8 cellular contexts compared by ENCODE assay signal in genomic region chr11:45804806-45805304, GRCh38. TPM values are rescaled to one million over a fixed set of nuclear protein-coding genes. Genes with fewer than 3 reads are reported as not detected.
DNase-seq lines count a peak whose midpoint lies in the region; ATAC-seq, FAIRE-seq and TF ChIP-seq lines count a peak whose summit lies in the region.

TSS of gene SLC35C1 (plus strand) at chr11:45805149. CDS start at chr11:45805802, 653 bp downstream.

- no peaks in the 10 kb centered on the region for H3K9me3 ChIP-seq in spleen

- H3K4me1 Mint-ChIP-seq in immature natural killer cell: peaks cover 35 to 43% of the 10 kb centered on the region in 2 donors

- H3K36me3 ChIP-seq in bronchial epithelial cell (ENCODE audit: control insufficient read depth, insufficient read depth, low read length) (peaks cover 6% of the 10 kb centered on the region), spleen (peaks cover 0 to 28% (median 2%) of the 10 kb centered on the region in 6 donors)

- H3K4me1 ChIP-seq in spleen: peaks cover 26 to 57% (median 52%) of the 10 kb centered on the region in 6 donors

- H3K36me3 Mint-ChIP-seq in immature natural killer cell: peaks cover 0 to 5% (median 0%) of the 10 kb centered on the region in 3 donors

- H3K4me3 Mint-ChIP-seq in immature natural killer cell: peak within 1 kb of the TSS; percentile 82 to 95 (median 92)

- H3K27ac ChIP-seq in spleen: peak within 1 kb of the TSS; percentile 75 to 92 (median 88)

- H3K27me3 ChIP-seq in bronchial epithelial cell (ENCODE audit: control insufficient read depth, insufficient read depth, low read length) (no peaks in the 10 kb centered on the region), spleen (replicated peaks in 1 of 7) (no peaks in the 10 kb centered on the region)

- FAIRE-seq in bronchial epithelial cell (lab: Jason Lieb, UNC): no peak

- CTCF ChIA-PET in AG04449 (lab: Yijun Ruan, JAX): interaction anchor here (0.6 to 1.7 kb wide), 2 partner anchors 11 to 39 kb away, joined by 3 to 5 read pairs; no protein-coding TSS in a partner anchor

- TF ChIP-seq CTCF in AG04449 (IDR thresholded peaks at IDR 0.05; ENCODE audit: insufficient read depth, low read length, missing control alignments): no peak
- no peak for TF ChIP-seq CTCF in WI38 (IDR thresholded peaks at IDR 0.05; ENCODE audit: low read depth, low read length)
- no peak for TF ChIP-seq CTCF in bronchial epithelial cell (IDR thresholded peaks at IDR 0.05; ENCODE audit: insufficient read depth, low read length, severe bottlenecking)
- peak in 8 of 11 experiments; percentile 31 to 68 (median 44) for TF ChIP-seq CTCF in spleen (IDR thresholded peaks at IDR 0.05 in 8 of 11, conservative IDR thresholded peaks at IDR 0.05 in 3 of 11)

- TF ChIP-seq POLR2A in spleen (IDR thresholded peaks at IDR 0.05): peak; percentile 8 to 59 (median 52)

- peak; percentile 51 for DNase-seq in AG04449 (ENCODE audit: low read depth, low spot score)
- peak; percentile 97 for DNase-seq in NCI-H2227 (lab: John Stamatoyannopoulos, UW; ENCODE audit: unreplicated experiment)
- peak; percentile 83 for DNase-seq in bronchial epithelial cell (ENCODE audit: low read depth)
- peak; percentile 92 to 94 (median 93) for DNase-seq in immature natural killer cell
- peak; percentile 100 for DNase-seq in spleen

- intact Hi-C loops in spleen (cut with DNase I; ENCODE audit: low total_unique reads): no loop called here

- 0 to 1% (median 1%) methylated on average over 32 to 45 of the region's 45 CpGs for WGBS in spleen, 5 donors

- peak; percentile 97 for ATAC-seq in GM18868 (IDR thresholded peaks at IDR 0.05; ENCODE audit: unreplicated experiment)
- ATAC-seq in HG03108 (IDR thresholded peaks at IDR 0.05; ENCODE audit: unreplicated experiment): peak; percentile 96

- H3K9me3 Mint-ChIP-seq in immature natural killer cell: no peaks in the 10 kb centered on the region

- H3K27me3 Mint-ChIP-seq in immature natural killer cell (ENCODE audit: low read depth in 3 of 3): peaks cover 2 to 5% (median 5%) of the 10 kb centered on the region in 3 donors

- H3K4me3 ChIP-seq in AG04449 (ENCODE audit: low read depth, low read length) (peak within 1 kb of the TSS; percentile 88), WI38 (ENCODE audit: low read depth, low read length) (peak within 1 kb of the TSS; percentile 66), bronchial epithelial cell (ENCODE audit: low read depth, low read length) (peak within 1 kb of the TSS; percentile 86), spleen (peak within 1 kb of the TSS; percentile 68 to 90 (median 80))

- H3K27ac Mint-ChIP-seq in immature natural killer cell: peak within 1 kb of the TSS; percentile 74 to 92 (median 87)

- POLR2A ChIA-PET in AG04449 (lab: Yijun Ruan, JAX): interaction anchor here (1.0 to 1.4 kb wide), 2 partner anchors 53 to 113 kb away, joined by 3 to 5 read pairs; partner anchors contain the start of gene PEX16

RNA-seq across cellular contexts. Expression of gene SLC35C1, which starts in this region (rescaled TPM):
- total RNA-seq in bronchial epithelial cell: 7.6 and 9.5 TPM in 2 replicates
- polyA plus RNA-seq in immature natural killer cell: 10 to 100 TPM in 1 of 3 donors, 1 to 10 TPM in 2; 6.4 to 11.9 (median 7.6) TPM
- total RNA-seq in spleen: 10 to 100 TPM in 5 of 7 donors, 1 to 10 TPM in 2; 9.3 to 14.2 (median 12.1) TPM
- 1 to 10 TPM; 2.8 to 7.4 (median 4.1) TPM for polyA plus RNA-seq in spleen

Comparison
In these comparisons a context has a peak if more than half of its experiments do, and no peak if none do; other contexts are left out.
1. Peak in every context shown above with its lines: DNase-seq, ATAC-seq, H3K4me3 ChIP-seq and H3K27ac ChIP-seq.
2. CTCF ChIP-seq: peak in spleen (8 of 11); none in AG04449 (single experiment), WI38 (single experiment) and bronchial epithelial cell (single experiment).